In genomic region chr5:50666261-50667078, GRCh38 we compare ENCODE assay signal across 8 cellular contexts. TPM values are rescaled to one million over a fixed set of nuclear protein-coding genes. Genes with fewer than 3 reads are reported as not detected.
A peak's percentile ranks its signal among the peaks of the same experiment; 100 is the strongest.
DNase-seq lines count a peak whose midpoint lies in the region; TF ChIP-seq lines count a peak whose summit lies in the region.

TSS of gene PARP8 (plus strand) at chr5:50666637. CDS start at chr5:50667096, 459 bp downstream.

- peak within 1 kb of the TSS; percentile 89 for H3K27ac Mint-ChIP-seq in endothelial cell (ENCODE audit: unreplicated experiment)
- peak within 1 kb of the TSS; percentile 99 for H3K27ac Mint-ChIP-seq in mesothelial cell of epicardium

- peaks cover 14% of the 10 kb centered on the region for H3K27me3 Mint-ChIP-seq in endothelial cell (ENCODE audit: unreplicated experiment)
- H3K27me3 Mint-ChIP-seq in mesothelial cell of epicardium (ENCODE audit: low read depth) = no peaks in the 10 kb centered on the region

- peak within 1 kb of the TSS; percentile 98 for H3K4me3 ChIP-seq in GM12865 (ENCODE audit: low read depth, low read length)
- H3K4me3 ChIP-seq in HFF-Myc (replicated peaks; ENCODE audit: low read depth, low read length) = peak within 1 kb of the TSS; percentile 86

- POLR2A ChIA-PET in activated CD8-positive, alpha-beta memory T cell treated with anti-CD3 and anti-CD28 coated beads for 36 hours (lab: Charles Lee) = interaction anchor here (0.5 to 1.2 kb wide), 7 partner anchors 40 to 226 kb away, joined by 3 to 8 read pairs (median 4); partner anchors contain the start of gene EMB

- H3K4me3 Mint-ChIP-seq in endothelial cell (ENCODE audit: unreplicated experiment) = peak within 1 kb of the TSS; percentile 97
- peak within 1 kb of the TSS; percentile 95 for H3K4me3 Mint-ChIP-seq in mesothelial cell of epicardium

- DNase-seq in GM12865 (ENCODE audit: low read depth) (peak; percentile 66), HFF-Myc (ENCODE audit: extremely low read depth, low read depth) (no peak), NCI-H226 (peak; percentile 23), endothelial cell (ENCODE audit: low spot score) (peak; percentile 56), mesothelial cell of epicardium (ENCODE audit: low spot score in 2 of 2, unreplicated experiment in 2 of 2) (peak; percentile 25 to 62), amniotic stem cell (lab: John Stamatoyannopoulos, UW) (no peak)
- peak; percentile 62 for DNase-seq in stimulated activated CD8-positive, alpha-beta memory T cell treated with anti-CD3 and anti-CD28 coated beads, Interleukin-4, amount 100 ng/mL, for 48 hours

- no peaks in the 10 kb centered on the region for H3K9me3 Mint-ChIP-seq in endothelial cell (ENCODE audit: unreplicated experiment)
- no peaks in the 10 kb centered on the region for H3K9me3 Mint-ChIP-seq in mesothelial cell of epicardium

- TF ChIP-seq CTCF in GM12865 (IDR thresholded peaks at IDR 0.05; ENCODE audit: insufficient read depth, low read depth, low read length, missing control alignments) = no peak
- no peak for TF ChIP-seq CTCF in HFF-Myc (IDR thresholded peaks at IDR 0.05; ENCODE audit: low read depth, low read length, missing control alignments)
- no peak for TF ChIP-seq CTCF in endothelial cell (IDR thresholded peaks at IDR 0.05; ENCODE audit: unreplicated experiment)
- no peak for TF ChIP-seq CTCF in mesothelial cell of epicardium (IDR thresholded peaks at IDR 0.05; ENCODE audit: unreplicated experiment)

- peaks cover 19% of the 10 kb centered on the region for H3K4me1 Mint-ChIP-seq in endothelial cell (ENCODE audit: unreplicated experiment)
- H3K4me1 Mint-ChIP-seq in mesothelial cell of epicardium = peaks cover 25% of the 10 kb centered on the region

- CTCF ChIA-PET in activated CD8-positive, alpha-beta memory T cell treated with anti-CD3 and anti-CD28 coated beads for 36 hours (lab: Charles Lee) = interaction anchor here (2.4 kb wide), 1 partner anchor 77 kb away, joined by 6 read pairs; no protein-coding TSS in a partner anchor

- H3K36me3 Mint-ChIP-seq in endothelial cell (ENCODE audit: low read depth, unreplicated experiment) = peaks cover 4% of the 10 kb centered on the region
- H3K36me3 Mint-ChIP-seq in mesothelial cell of epicardium = no peaks in the 10 kb centered on the region

RNA-seq across cellular contexts. Expression of gene PARP8, which starts in this region (rescaled TPM):
- 10 to 100 TPM; 41.1 to 42.1 TPM for total RNA-seq in activated CD8-positive, alpha-beta memory T cell treated with anti-CD3 and anti-CD28 coated beads for 36 hours
- total RNA-seq in endothelial cell (ENCODE audit: unreplicated experiment) (13.6 TPM), mesothelial cell of epicardium (27.0 to 29.4 TPM (median 27.5 TPM) in 3 replicates)

Comparison
In these comparisons a context has a peak if more than half of its experiments do, and no peak if none do; other contexts are left out.
1. DNase-seq: peak in GM12865 (single experiment), NCI-H226 (single experiment), endothelial cell (single experiment), mesothelial cell of epicardium (2 of 2) and stimulated activated CD8-positive, alpha-beta memory T cell treated with anti-CD3 and anti-CD28 coated beads, Interleukin-4, amount 100 ng/mL, for 48 hours (single experiment); none in HFF-Myc (single experiment) and amniotic stem cell (single experiment).